ENCODE assay signal across 1 cellular context in the genomic region with DNA sequence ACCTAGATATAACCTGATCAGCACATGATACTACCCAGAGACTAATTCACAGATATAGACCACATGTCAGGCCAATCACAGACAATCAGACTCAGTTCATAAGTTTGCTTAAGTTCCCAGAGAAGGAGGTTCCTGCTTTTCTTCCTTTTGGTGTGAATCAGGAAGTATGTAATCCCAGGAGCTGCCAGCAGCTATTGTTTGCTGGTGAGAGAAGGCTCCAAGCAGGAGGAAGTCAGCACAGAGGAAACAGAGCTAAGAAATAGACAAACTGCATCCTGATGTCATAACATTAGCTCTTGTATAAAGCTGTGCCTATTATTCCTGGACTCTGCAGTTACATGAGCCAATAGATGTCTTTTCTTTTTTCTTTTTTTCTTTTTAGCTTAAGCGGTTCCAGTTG.
TF ChIP-seq lines count a peak whose summit lies in the region.

No MANE protein-coding gene starts in this region.

TF ChIP-seq in endothelial cell of umbilical vein, 7 proteins besides CTCF, POLR2A, EP300 and RAD21:
- peak; percentile 37 for TF ChIP-seq JUN (IDR thresholded peaks at IDR 0.05; ENCODE audit: borderline replicate concordance, insufficient read depth, insufficient read length, low read depth)
- no peak for TF ChIP-seq POLR2AphosphoS5 (IDR thresholded peaks at IDR 0.05; ENCODE audit: insufficient read depth, low read depth, low read length)
- TF ChIP-seq GATA2 (IDR thresholded peaks at IDR 0.05; ENCODE audit: insufficient read depth, insufficient read length, low read depth, low read length): no peak
- no peak for TF ChIP-seq EZH2 (IDR thresholded peaks at IDR 0.05; ENCODE audit: borderline replicate concordance, low read depth, low read length, severe bottlenecking)
- no peak for TF ChIP-seq MYC (IDR thresholded peaks at IDR 0.05; ENCODE audit: low read depth, low read length)
- TF ChIP-seq, protein P1, sequence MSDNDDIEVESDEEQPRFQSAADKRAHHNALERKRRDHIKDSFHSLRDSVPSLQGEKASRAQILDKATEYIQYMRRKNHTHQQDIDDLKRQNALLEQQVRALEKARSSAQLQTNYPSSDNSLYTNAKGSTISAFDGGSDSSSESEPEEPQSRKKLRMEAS (IDR thresholded peaks at IDR 0.05; ENCODE audit: insufficient read depth, insufficient read length): no peak
